ENCODE assay signal across 13 cellular contexts in the genomic region with DNA sequence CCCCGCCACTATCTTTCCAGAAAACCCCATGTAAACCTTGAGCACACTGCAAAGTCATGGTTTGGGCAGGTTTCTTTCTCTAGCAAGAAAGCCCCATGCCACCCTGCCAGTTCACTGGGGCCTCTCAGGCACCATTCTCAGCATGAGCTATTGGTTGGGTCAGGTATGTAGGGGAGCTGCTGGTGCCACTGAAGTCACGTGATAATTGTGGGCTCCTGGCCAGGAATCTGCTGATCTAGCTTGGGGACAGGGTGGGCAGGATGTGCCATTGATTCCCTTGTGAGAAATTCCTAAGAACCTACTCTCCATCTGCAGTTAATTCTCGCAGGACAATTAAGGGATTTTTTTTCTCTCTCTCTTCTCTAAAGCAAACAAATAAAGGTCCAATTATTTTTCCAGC. TPM values are rescaled to one million over a fixed set of nuclear protein-coding genes. Genes with fewer than 3 reads are reported as not detected.
"Had no signal": no experiment of that assay in that cellular context is flagged by ENCODE, and none has a peak within 500 bp of the region (broad histone marks: within the 10 kb centered on the region; RNA-seq: fewer than 3 reads in every experiment).

No MANE protein-coding gene starts in this region.

- H3K27me3 Mint-ChIP-seq: natural killer cell treated with Interleukin-12 subunit alpha and Interleukin-12 subunit beta and Interleukin-15 and Interleukin-18, amount 100 ng/mL, for 72 hours had no signal

- DNase-seq: activated CD4-positive, alpha-beta T cell treated with anti-CD3 and anti-CD28 coated beads for 4 hours; activated naive CD4-positive, alpha-beta T cell treated with anti-CD3 and anti-CD28 coated beads for 36 hours; adrenal gland; caudate nucleus; colonic mucosa; heart left ventricle; stimulated activated CD4-positive, alpha-beta T cell treated with anti-CD3 and anti-CD28 coated beads, Interleukin-2, amount 100 ng/mL, for 48 hours; stimulated activated CD8-positive, alpha-beta memory T cell treated with anti-CD3 and anti-CD28 coated beads, Interleukin-4, amount 100 ng/mL, for 48 hours; WERI-Rb-1 had no signal

- H3K27ac Mint-ChIP-seq: activated naive CD4-positive, alpha-beta T cell treated with anti-CD3 and anti-CD28 coated beads for 36 hours; natural killer cell treated with Interleukin-12 subunit alpha and Interleukin-12 subunit beta and Interleukin-15 and Interleukin-18, amount 100 ng/mL, for 72 hours; stimulated activated naive CD8-positive, alpha-beta T cell treated with anti-CD3 and anti-CD28 coated beads, Interleukin-15, Interleukin-2, amounts not matched to agents 100 ng/mL and 50 ng/mL, for 24 hours had no signal

- FAIRE-seq: frontal cortex, islet of Langerhans had no signal

- H3K36me3 Mint-ChIP-seq: natural killer cell treated with Interleukin-12 subunit alpha and Interleukin-12 subunit beta and Interleukin-15 and Interleukin-18, amount 100 ng/mL, for 72 hours had no signal

- H3K27ac ChIP-seq: adrenal gland, colonic mucosa, heart left ventricle, WERI-Rb-1 had no signal

- H3K4me1 ChIP-seq: adrenal gland, colonic mucosa had no signal

- H3K36me3 ChIP-seq: adrenal gland, colonic mucosa, heart left ventricle, WERI-Rb-1 had no signal

- H3K9me3 Mint-ChIP-seq: natural killer cell treated with Interleukin-12 subunit alpha and Interleukin-12 subunit beta and Interleukin-15 and Interleukin-18, amount 100 ng/mL, for 72 hours; stimulated activated naive CD8-positive, alpha-beta T cell treated with anti-CD3 and anti-CD28 coated beads, Interleukin-15, Interleukin-2, amounts not matched to agents 100 ng/mL and 50 ng/mL, for 24 hours had no signal

- H3K27me3 ChIP-seq: adrenal gland, colonic mucosa, heart left ventricle had no signal

- H3K9me3 ChIP-seq: adrenal gland, colonic mucosa had no signal

- H3K4me3 Mint-ChIP-seq: activated naive CD4-positive, alpha-beta T cell treated with anti-CD3 and anti-CD28 coated beads for 36 hours; natural killer cell treated with Interleukin-12 subunit alpha and Interleukin-12 subunit beta and Interleukin-15 and Interleukin-18, amount 100 ng/mL, for 72 hours; stimulated activated naive CD8-positive, alpha-beta T cell treated with anti-CD3 and anti-CD28 coated beads, Interleukin-15, Interleukin-2, amounts not matched to agents 100 ng/mL and 50 ng/mL, for 24 hours had no signal

- ATAC-seq: heart left ventricle; natural killer cell treated with Interleukin-12 subunit alpha and Interleukin-12 subunit beta and Interleukin-15 and Interleukin-18, amount 100 ng/mL, for 72 hours had no signal

- H3K4me3 ChIP-seq: adrenal gland, colonic mucosa, heart left ventricle had no signal

RNA-seq across cellular contexts. Expression of a gene that starts 26.5 kb away (rescaled TPM):
- total RNA-seq: activated naive CD4-positive, alpha-beta T cell treated with anti-CD3 and anti-CD28 coated beads for 36 hours; natural killer cell treated with Interleukin-12 subunit alpha and Interleukin-12 subunit beta and Interleukin-15 and Interleukin-18, amount 100 ng/mL, for 72 hours had no signal
